In the genomic region with DNA sequence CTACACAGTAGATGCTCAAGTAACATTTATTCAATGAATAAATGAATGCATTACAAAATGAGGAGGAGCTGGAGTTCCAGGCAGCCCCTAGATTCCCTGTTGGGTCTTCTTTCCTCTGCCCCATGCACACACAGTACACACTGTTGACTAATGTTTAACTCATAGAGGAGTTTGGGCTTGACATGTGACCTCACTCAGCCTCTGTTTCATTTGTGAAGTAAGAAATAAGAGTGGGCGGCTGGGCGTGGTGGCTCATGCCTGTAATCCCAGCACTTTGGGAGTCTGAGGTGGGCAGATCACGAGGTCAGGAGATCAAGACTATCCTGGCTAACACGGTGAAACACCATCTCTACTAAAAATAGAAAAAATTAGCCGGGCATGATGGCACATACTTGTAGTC, we compare ENCODE assay signal across 6 cellular contexts. TPM values are rescaled to one million over a fixed set of nuclear protein-coding genes. Genes with fewer than 3 reads are reported as not detected.
DNase-seq lines count a peak whose midpoint lies in the region; ATAC-seq and TF ChIP-seq lines count a peak whose summit lies in the region.
"Not testable (repeated sequence)": the region's sequence is repeated elsewhere in the genome, so short reads cannot be mapped to it uniquely, and the experiment has no call there.
"Had no signal": no experiment of that assay in that cellular context is flagged by ENCODE, and none has a peak within 500 bp of the region (broad histone marks: within the 10 kb centered on the region; RNA-seq: fewer than 3 reads in every experiment).

No MANE protein-coding gene starts in this region.

- not testable (repeated sequence) for H2BK5ac ChIP-seq in mesenchymal stem cell (ENCODE audit: low read depth, low read length, poor library complexity, severe bottlenecking)

- not testable (repeated sequence) for H3K9ac ChIP-seq in mesenchymal stem cell (ENCODE audit: low read length)

- not testable (repeated sequence) for H3K4me1 ChIP-seq in mesenchymal stem cell (ENCODE audit: control insufficient read depth, insufficient read depth, low read depth, low read length)

- peak overlapping the region; percentile 28 for H3K4me2 ChIP-seq in mesenchymal stem cell (ENCODE audit: low read length, poor library complexity, severe bottlenecking)

- not testable (repeated sequence) for H3K27ac Mint-ChIP-seq in activated naive CD4-positive, alpha-beta T cell treated with anti-CD3 and anti-CD28 coated beads for 36 hours

- H3K27me3 Mint-ChIP-seq in activated naive CD4-positive, alpha-beta T cell treated with anti-CD3 and anti-CD28 coated beads for 36 hours (ENCODE audit: low read depth) = not testable (repeated sequence)

- H3K23ac ChIP-seq in mesenchymal stem cell (ENCODE audit: low read length in 2 of 2) = not testable (repeated sequence)

- DNase-seq in M059J (ENCODE audit: low read depth) (peak; percentile 52), fibroblast of the aortic adventitia (ENCODE audit: low read depth) (peak; percentile 66), mesenchymal stem cell (peak; percentile 61)
- DNase-seq in activated naive CD4-positive, alpha-beta T cell treated with anti-CD3 and anti-CD28 coated beads for 36 hours = peak; percentile 47

- H3K4me1 Mint-ChIP-seq in activated naive CD4-positive, alpha-beta T cell treated with anti-CD3 and anti-CD28 coated beads for 36 hours (ENCODE audit: low read depth) = not testable (repeated sequence)

- not testable (repeated sequence) for H4K8ac ChIP-seq in mesenchymal stem cell (ENCODE audit: low read length)

- H3K9me3 Mint-ChIP-seq in activated naive CD4-positive, alpha-beta T cell treated with anti-CD3 and anti-CD28 coated beads for 36 hours = not testable (repeated sequence)

- H3K18ac ChIP-seq in mesenchymal stem cell (ENCODE audit: low read depth in 1 of 2, low read length in 2 of 2) = not testable (repeated sequence)

- not testable (repeated sequence) for H3K27ac ChIP-seq in mesenchymal stem cell (ENCODE audit: low read length, poor library complexity, severe bottlenecking)

- not testable (repeated sequence) for H3K9me3 ChIP-seq in mesenchymal stem cell (ENCODE audit: control insufficient read depth, low read length)

- CTCF ChIA-PET in activated naive CD4-positive, alpha-beta T cell treated with anti-CD3 and anti-CD28 coated beads for 36 hours (lab: Charles Lee) = interaction anchor here (0.6 to 2.3 kb wide), 4 partner anchors 12 to 113 kb away, joined by 3 to 8 read pairs (median 3); no protein-coding TSS in a partner anchor

- not testable (repeated sequence) for H3K79me1 ChIP-seq in mesenchymal stem cell (replicated peaks; ENCODE audit: low read length, poor library complexity, severe bottlenecking)

- H3K4me3 ChIP-seq in fibroblast of the aortic adventitia (ENCODE audit: low read depth, low read length); mesenchymal stem cell (ENCODE audit: insufficient read depth in 1 of 2, low read depth in 1 of 2, low read length in 2 of 2): not testable (repeated sequence)

- not testable (repeated sequence) for H3K4ac ChIP-seq in mesenchymal stem cell (ENCODE audit: low read depth in 1 of 2, low read length in 2 of 2)

- not testable (repeated sequence) for H2AK5ac ChIP-seq in mesenchymal stem cell (ENCODE audit: low read length, severe bottlenecking)

- intact Hi-C loops in activated naive CD4-positive, alpha-beta T cell treated with anti-CD3 and anti-CD28 coated beads for 36 hours (cut with micrococcal nuclease) = not testable (repeated sequence)

- not testable (repeated sequence) for H2BK120ac ChIP-seq in mesenchymal stem cell (ENCODE audit: low read depth, low read length)

- WGBS in mesenchymal stem cell = 45% methylated on average over 4 of the region's 5 CpGs

- H3K27me3 ChIP-seq in mesenchymal stem cell (ENCODE audit: control insufficient read depth in 1 of 2, insufficient read depth in 1 of 2, low read length in 2 of 2) = not testable (repeated sequence)

- H2AFZ ChIP-seq in mesenchymal stem cell (ENCODE audit: low read depth, low read length) = not testable (repeated sequence)

- peak; percentile 60 for ATAC-seq in GM19025 (IDR thresholded peaks at IDR 0.05; ENCODE audit: low read depth, unreplicated experiment)

- not testable (repeated sequence) for H3K36me3 ChIP-seq in mesenchymal stem cell (ENCODE audit: control insufficient read depth in 1 of 2, insufficient read depth in 2 of 2, low read depth in 1 of 2, low read length in 2 of 2)

- not testable (repeated sequence) for H3K4me3 Mint-ChIP-seq in activated naive CD4-positive, alpha-beta T cell treated with anti-CD3 and anti-CD28 coated beads for 36 hours

- H3K14ac ChIP-seq in mesenchymal stem cell (ENCODE audit: low read length in 2 of 2) = not testable (repeated sequence)

- TF ChIP-seq CTCF in fibroblast of the aortic adventitia (IDR thresholded peaks at IDR 0.05; ENCODE audit: insufficient read depth, low read length) = not testable (repeated sequence)

- H2BK12ac ChIP-seq in mesenchymal stem cell (ENCODE audit: low read length in 2 of 2) = not testable (repeated sequence)

- H2BK15ac ChIP-seq in mesenchymal stem cell (ENCODE audit: low read depth, poor library complexity, severe bottlenecking) = not testable (repeated sequence)

- H4K91ac ChIP-seq in mesenchymal stem cell (ENCODE audit: low read length) = not testable (repeated sequence)

- not testable (repeated sequence) for H3K36me3 Mint-ChIP-seq in activated naive CD4-positive, alpha-beta T cell treated with anti-CD3 and anti-CD28 coated beads for 36 hours (ENCODE audit: low read depth)

RNA-seq across cellular contexts. Expression of gene SLC51B, which starts 1.0 kb away (rescaled TPM):
- not detected in 2 replicates for total RNA-seq in M059J (2014; rRNA removed; shearing (Covaris generic))
- not detected for total RNA-seq in activated naive CD4-positive, alpha-beta T cell treated with anti-CD3 and anti-CD28 coated beads for 36 hours
- not detected in 2 replicates for total RNA-seq in fibroblast of the aortic adventitia (ENCODE audit: low replicate concordance)
- 0.91 TPM for polyA plus RNA-seq in mesenchymal stem cell (2013, experiment 1 of 2)
- polyA plus RNA-seq in mesenchymal stem cell (2013, experiment 2 of 2) = 1.2 TPM
- total RNA-seq: thoracic aorta had no signal

RNA-seq across cellular contexts. Expression of gene MTFMT, which starts 14.8 kb away (rescaled TPM):
- total RNA-seq in M059J (2014; rRNA removed; shearing (Covaris generic)) = 19.9 and 21.2 TPM in 2 replicates
- 10 to 100 TPM; 15.1 to 17.1 TPM for total RNA-seq in activated naive CD4-positive, alpha-beta T cell treated with anti-CD3 and anti-CD28 coated beads for 36 hours
- total RNA-seq in fibroblast of the aortic adventitia (ENCODE audit: low replicate concordance) = 14.1 and 19.2 TPM in 2 replicates
- 10.6 TPM for polyA plus RNA-seq in mesenchymal stem cell (2013, experiment 1 of 2)
- polyA plus RNA-seq in mesenchymal stem cell (2013, experiment 2 of 2) = 10.0 TPM

RNA-seq across cellular contexts. Expression of gene RASL12, which starts 23.6 kb away (rescaled TPM):
- not detected in 2 replicates for total RNA-seq in M059J (2014; rRNA removed; shearing (Covaris generic))
- total RNA-seq in activated naive CD4-positive, alpha-beta T cell treated with anti-CD3 and anti-CD28 coated beads for 36 hours = not detected
- total RNA-seq in fibroblast of the aortic adventitia (ENCODE audit: low replicate concordance) = 1.7 and 1.9 TPM in 2 replicates
- polyA plus RNA-seq in mesenchymal stem cell (2013, experiment 1 of 2) = 3.3 TPM
- 2.9 TPM for polyA plus RNA-seq in mesenchymal stem cell (2013, experiment 2 of 2)

RNA-seq across cellular contexts. Expression of gene KBTBD13, which starts 32.3 kb away (rescaled TPM):
- not detected in 2 replicates for total RNA-seq in M059J (2014; rRNA removed; shearing (Covaris generic))
- not detected for total RNA-seq in activated naive CD4-positive, alpha-beta T cell treated with anti-CD3 and anti-CD28 coated beads for 36 hours
- not detected in 2 replicates for total RNA-seq in fibroblast of the aortic adventitia (ENCODE audit: low replicate concordance)
- polyA plus RNA-seq in mesenchymal stem cell (2013, experiment 1 of 2) = 0.01 TPM
- polyA plus RNA-seq in mesenchymal stem cell (2013, experiment 2 of 2) = 0.01 TPM

RNA-seq across cellular contexts. Expression of gene SPG21, which starts 54.5 kb away (rescaled TPM):
- total RNA-seq in M059J (2014; rRNA removed; shearing (Covaris generic)) = 93.2 and 94.8 TPM in 2 replicates
- 10 to 100 TPM; 67.7 to 68.0 TPM for total RNA-seq in activated naive CD4-positive, alpha-beta T cell treated with anti-CD3 and anti-CD28 coated beads for 36 hours
- total RNA-seq in fibroblast of the aortic adventitia (ENCODE audit: low replicate concordance) = 73.6 and 104 TPM in 2 replicates
- polyA plus RNA-seq in mesenchymal stem cell (2013, experiment 1 of 2) = 90.9 TPM
- polyA plus RNA-seq in mesenchymal stem cell (2013, experiment 2 of 2) = 91.6 TPM
